8 cellular contexts compared by ENCODE assay signal in genomic region chr11:118689503-118689851, GRCh38. TPM values are rescaled to one million over a fixed set of nuclear protein-coding genes. Genes with fewer than 3 reads are reported as not detected.
DNase-seq lines count a peak whose midpoint lies in the region; ATAC-seq and TF ChIP-seq lines count a peak whose summit lies in the region.

No MANE protein-coding gene starts in this region.

- H3K27ac Mint-ChIP-seq in activated T-cell treated with anti-CD3 and anti-CD28 coated beads, Interleukin-2, amount 50 U/mL, for 72 hours = no peak overlapping the region
- H3K27ac Mint-ChIP-seq in activated T-cell treated with anti-CD3 and anti-CD28 coated beads, Interleukin-2, amount 50 U/mL, for 24 hours = no peak overlapping the region
- H3K27ac Mint-ChIP-seq in dendritic cell treated with granulocyte-macrophage colony-stimulating factor and Interleukin-4, amounts not matched to agents 40 ng/mL and 50 ng/mL, for 4 days = peak overlapping the region; percentile 79

- peaks cover 18% of the 10 kb centered on the region for H3K4me1 ChIP-seq in mucosa of descending colon (ENCODE audit: low read depth)

- no peak for TF ChIP-seq CTCF in mucosa of descending colon (IDR thresholded peaks at IDR 0.05)

- no peaks in the 10 kb centered on the region for H3K9me3 ChIP-seq in mucosa of descending colon

- H3K36me3 ChIP-seq in mucosa of descending colon (ENCODE audit: low read depth) = no peaks in the 10 kb centered on the region

- no peak for DNase-seq in activated T-cell treated with anti-CD3 and anti-CD28 coated beads, Interleukin-2, amount 50 U/mL, for 72 hours
- DNase-seq in activated T-cell treated with anti-CD3 and anti-CD28 coated beads, Interleukin-2, amount 50 U/mL, for 24 hours = no peak
- DNase-seq in mucosa of descending colon (peak in 1 of 3 donors; percentile 60), ureter (ENCODE audit: low spot score) (peak; percentile 49)
- DNase-seq in stimulated activated CD4-positive, alpha-beta T cell treated with anti-CD3 and anti-CD28 coated beads, Interleukin-12 subunit alpha, Interleukin-12 subunit beta, amount 100 ng/mL, for 4 hours = no peak

- no peaks in the 10 kb centered on the region for H3K27me3 Mint-ChIP-seq in activated T-cell treated with anti-CD3 and anti-CD28 coated beads, Interleukin-2, amount 50 U/mL, for 72 hours (ENCODE audit: low read depth)
- peaks cover 6% of the 10 kb centered on the region for H3K27me3 Mint-ChIP-seq in activated T-cell treated with anti-CD3 and anti-CD28 coated beads, Interleukin-2, amount 50 U/mL, for 24 hours
- peaks cover 53% of the 10 kb centered on the region for H3K27me3 Mint-ChIP-seq in dendritic cell treated with granulocyte-macrophage colony-stimulating factor and Interleukin-4, amounts not matched to agents 40 ng/mL and 50 ng/mL, for 4 days

- H3K4me3 ChIP-seq in mucosa of descending colon = no peak overlapping the region

- no peak overlapping the region for H3K4me3 Mint-ChIP-seq in activated T-cell treated with anti-CD3 and anti-CD28 coated beads, Interleukin-2, amount 50 U/mL, for 72 hours
- H3K4me3 Mint-ChIP-seq in activated T-cell treated with anti-CD3 and anti-CD28 coated beads, Interleukin-2, amount 50 U/mL, for 24 hours = no peak overlapping the region
- H3K4me3 Mint-ChIP-seq in dendritic cell treated with granulocyte-macrophage colony-stimulating factor and Interleukin-4, amounts not matched to agents 40 ng/mL and 50 ng/mL, for 4 days = peak overlapping the region; percentile 26

- ATAC-seq in activated T-cell treated with anti-CD3 and anti-CD28 coated beads, Interleukin-2, amount 50 U/mL, for 72 hours (replicated peaks in 1 of 2) = peak; percentile 15 to 17
- peak; percentile 17 for ATAC-seq in mucosa of descending colon
- no peak for ATAC-seq in HG03108 (IDR thresholded peaks at IDR 0.05; ENCODE audit: unreplicated experiment)
- ATAC-seq in GM21515 (IDR thresholded peaks at IDR 0.05; ENCODE audit: unreplicated experiment) = no peak

- H3K36me3 Mint-ChIP-seq in activated T-cell treated with anti-CD3 and anti-CD28 coated beads, Interleukin-2, amount 50 U/mL, for 72 hours (ENCODE audit: insufficient read depth in 2 of 2) = no peaks in the 10 kb centered on the region
- no peaks in the 10 kb centered on the region for H3K36me3 Mint-ChIP-seq in activated T-cell treated with anti-CD3 and anti-CD28 coated beads, Interleukin-2, amount 50 U/mL, for 24 hours (ENCODE audit: low read depth)
- H3K36me3 Mint-ChIP-seq in dendritic cell treated with granulocyte-macrophage colony-stimulating factor and Interleukin-4, amounts not matched to agents 40 ng/mL and 50 ng/mL, for 4 days (ENCODE audit: low read depth) = no peaks in the 10 kb centered on the region

- intact Hi-C loops in dendritic cell treated with granulocyte-macrophage colony-stimulating factor and Interleukin-4, amounts not matched to agents 40 ng/mL and 50 ng/mL, for 4 days (cut with micrococcal nuclease) = loop anchor here (1.0 kb wide), 1 partner anchor 267 kb away; the partner anchor contains the start of gene UPK2
- intact Hi-C loops in mucosa of descending colon (cut with DNase I, micrococcal nuclease) = no loop called here

- peaks cover 46% of the 10 kb centered on the region for H3K4me1 Mint-ChIP-seq in activated T-cell treated with anti-CD3 and anti-CD28 coated beads, Interleukin-2, amount 50 U/mL, for 72 hours (ENCODE audit: low read depth)
- H3K4me1 Mint-ChIP-seq in activated T-cell treated with anti-CD3 and anti-CD28 coated beads, Interleukin-2, amount 50 U/mL, for 24 hours (ENCODE audit: low read depth) = peaks cover 48% of the 10 kb centered on the region
- peaks cover 51% of the 10 kb centered on the region for H3K4me1 Mint-ChIP-seq in dendritic cell treated with granulocyte-macrophage colony-stimulating factor and Interleukin-4, amounts not matched to agents 40 ng/mL and 50 ng/mL, for 4 days (ENCODE audit: low read depth)

- H3K9me3 Mint-ChIP-seq in activated T-cell treated with anti-CD3 and anti-CD28 coated beads, Interleukin-2, amount 50 U/mL, for 72 hours = no peaks in the 10 kb centered on the region
- no peaks in the 10 kb centered on the region for H3K9me3 Mint-ChIP-seq in activated T-cell treated with anti-CD3 and anti-CD28 coated beads, Interleukin-2, amount 50 U/mL, for 24 hours
- no peaks in the 10 kb centered on the region for H3K9me3 Mint-ChIP-seq in dendritic cell treated with granulocyte-macrophage colony-stimulating factor and Interleukin-4, amounts not matched to agents 40 ng/mL and 50 ng/mL, for 4 days

RNA-seq across cellular contexts. Expression of gene TREH, which starts 10.0 kb away (rescaled TPM):
- not detected for total RNA-seq in activated T-cell treated with anti-CD3 and anti-CD28 coated beads, Interleukin-2, amount 50 U/mL, for 72 hours
- total RNA-seq in mucosa of descending colon (1 to 10 TPM; 1.1 to 3.9 (median 2.2) TPM), ureter (0.44 TPM)

Comparison
In these comparisons a context has a peak if more than half of its experiments do, and no peak if none do; other contexts are left out.
1. ATAC-seq: peak in activated T-cell treated with anti-CD3 and anti-CD28 coated beads, Interleukin-2, amount 50 U/mL, for 72 hours (2 of 2) and mucosa of descending colon (single experiment); none in HG03108 (single experiment) and GM21515 (single experiment).